ENCODE assay signal across 9 cellular contexts in the genomic region with DNA sequence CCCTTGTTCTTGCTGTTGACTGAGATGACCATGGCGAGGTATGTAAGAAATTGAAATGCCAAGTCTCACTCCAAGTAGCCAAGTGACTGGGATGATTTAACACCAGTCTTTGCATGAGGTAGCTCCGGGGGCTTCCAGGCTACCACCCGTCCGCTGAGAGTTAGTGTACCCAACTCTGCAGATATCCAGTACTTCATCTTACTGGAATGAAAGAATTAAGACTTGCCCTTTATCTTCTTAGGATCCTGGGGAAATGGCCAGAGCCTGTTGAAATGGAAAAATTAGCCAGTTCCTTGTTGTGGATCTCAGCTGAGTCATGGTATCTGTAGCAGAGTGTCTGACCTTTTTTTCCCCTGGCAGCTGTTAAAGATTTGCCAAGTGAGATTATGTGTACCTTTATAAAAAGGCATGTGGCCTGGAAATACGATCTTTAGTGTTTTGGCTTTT.
DNase-seq lines count a peak whose midpoint lies in the region; ATAC-seq and TF ChIP-seq lines count a peak whose summit lies in the region.
"Had no signal": no experiment of that assay in that cellular context is flagged by ENCODE, and none has a peak within 500 bp of the region (broad histone marks: within the 10 kb centered on the region; RNA-seq: fewer than 3 reads in every experiment).

No MANE protein-coding gene starts in this region.

- H3K4me3 ChIP-seq in HUES6 (ENCODE audit: low read depth, low read length), result peak overlapping the region; percentile 19; the same call in 1 of the 2 replicates
- no peak overlapping the region for H3K4me3 ChIP-seq in right lobe of liver
- no peak overlapping the region for H3K4me3 ChIP-seq in coronary artery

- intact Hi-C loops in right lobe of liver (cut with DNase I), result no loop called here

- H3K36me3 ChIP-seq in HUES6 (ENCODE audit: control insufficient read depth, insufficient read depth, low read length), result no peaks in the 10 kb centered on the region
- H3K36me3 ChIP-seq in right lobe of liver, result no peaks in the 10 kb centered on the region

- H3K4me1 ChIP-seq in HUES6 (ENCODE audit: control insufficient read depth, insufficient read depth, low read length), result peaks cover 29% of the 10 kb centered on the region
- H3K4me1 ChIP-seq in right lobe of liver, result peaks cover 0 to 21% (median 5%) of the 10 kb centered on the region in 4 donors

- DNase-seq in A172 (ENCODE audit: low spot score) (peak; percentile 50), dermis blood vessel endothelial cell (peak; percentile 73), right lobe of liver (no peak), NCI-H128 (lab: John Stamatoyannopoulos, UW; ENCODE audit: unreplicated experiment) (no peak), coronary artery (ENCODE audit: low spot score) (no peak), T-helper 9 cell (no peak)
- DNase-seq: cerebellar nuclear complex had no signal

- peak overlapping the region; percentile 48 for H3K9ac ChIP-seq in HUES6 (ENCODE audit: low read length)

- TF ChIP-seq POLR2A in right lobe of liver (IDR thresholded peaks at IDR 0.05), result no peak

- TF ChIP-seq CTCF in right lobe of liver (IDR thresholded peaks at IDR 0.05) (no peak), coronary artery (IDR thresholded peaks at IDR 0.05) (no peak)

- peak overlapping the region; percentile 62; the same call in 1 of the 2 replicates for H3K27ac ChIP-seq in HUES6 (ENCODE audit: low read depth, low read length)
- H3K27ac ChIP-seq in right lobe of liver, result peak overlapping the region; percentile 49 to 68 (median 62)
- H3K27ac ChIP-seq in coronary artery, result peak overlapping the region in 1 of 2 donors; percentile 75

- H3K27me3 ChIP-seq in HUES6 (ENCODE audit: control insufficient read depth, insufficient read depth, low read length) (no peaks in the 10 kb centered on the region), right lobe of liver (no peaks in the 10 kb centered on the region)

- H3K9me3 ChIP-seq in HUES6 (ENCODE audit: control insufficient read depth, insufficient read depth, low read depth, low read length) (no peaks in the 10 kb centered on the region), right lobe of liver (no peaks in the 10 kb centered on the region)

- ATAC-seq in right lobe of liver, result peak; percentile 67 to 96 (median 87)
- no peak for ATAC-seq in GM21528 (IDR thresholded peaks at IDR 0.05; ENCODE audit: low FRiP score, unreplicated experiment)

- WGBS in right lobe of liver (ENCODE audit: insufficient coverage, low coverage, low lambda C conversion rate, missing lambda C conversion rate), result 44% methylated on average over 5 of the region's 5 CpGs

Comparison
In these comparisons a context has a peak if more than half of its experiments do, and no peak if none do; other contexts are left out.
1. DNase-seq: peak in A172 (single experiment) and dermis blood vessel endothelial cell (single experiment); none in right lobe of liver (0 of 3), NCI-H128 (single experiment), coronary artery (single experiment) and T-helper 9 cell (single experiment).